Comparison of ENCODE assay signal across 14 cellular contexts in genomic region chr17:33039874-33040273, GRCh38. TPM values are rescaled to one million over a fixed set of nuclear protein-coding genes. Genes with fewer than 3 reads are reported as not detected.
A peak's percentile ranks its signal among the peaks of the same experiment; 100 is the strongest.
DNase-seq lines count a peak whose midpoint lies in the region; ATAC-seq and TF ChIP-seq lines count a peak whose summit lies in the region.
"Had no signal": no experiment of that assay in that cellular context is flagged by ENCODE, and none has a peak within 500 bp of the region (broad histone marks: within the 10 kb centered on the region; RNA-seq: fewer than 3 reads in every experiment).

No MANE protein-coding gene starts in this region.

- BruUV-seq in IMR-90 (replicated peaks; lab: Mats Ljungman, UMichigan), result no TSS peak

- H3K56ac ChIP-seq in IMR-90 (ENCODE audit: extremely low read depth, insufficient read depth, low read length), result no peak overlapping the region

- H3K9me1 ChIP-seq in IMR-90 (ENCODE audit: insufficient read depth, low read length), result no peaks in the 10 kb centered on the region; the same call in 1 of the 2 replicates

- peaks cover 2% of the 10 kb centered on the region; the same call in 1 of the 2 replicates for H3K27me3 ChIP-seq in IMR-90 (ENCODE audit: control insufficient read depth, insufficient read depth, low read length)
- no peaks in the 10 kb centered on the region for H3K27me3 ChIP-seq in vagina
- H3K27me3 ChIP-seq: BE2C, uterus had no signal

- H3K27ac ChIP-seq in IMR-90 (ENCODE audit: insufficient read depth, low read length), result no peak overlapping the region
- H3K27ac ChIP-seq in vagina, result no peak overlapping the region

- H2AK5ac ChIP-seq in IMR-90 (ENCODE audit: low read depth, low read length), result no peak overlapping the region

- H2BK20ac ChIP-seq in IMR-90 (ENCODE audit: low read depth, low read length), result no peak overlapping the region

- H2BK120ac ChIP-seq in IMR-90 (ENCODE audit: low read depth, low read length), result no peak overlapping the region

- H3K4me3 ChIP-seq in IMR-90 (ENCODE audit: insufficient read depth, low read depth, low read length), result no peak overlapping the region
- no peak overlapping the region for H3K4me3 ChIP-seq in epithelial cell of esophagus (ENCODE audit: low read length)
- H3K4me3 ChIP-seq in vagina, result no peak overlapping the region
- H3K4me3 ChIP-seq: uterus had no signal

- H2AFZ ChIP-seq in IMR-90 (replicated peaks; ENCODE audit: low read length, poor library complexity), result no peak overlapping the region

- H4K20me1 ChIP-seq in IMR-90 (ENCODE audit: insufficient read depth, low read length), result no peaks in the 10 kb centered on the region

- H3K36me3 ChIP-seq in IMR-90 (ENCODE audit: control insufficient read depth, insufficient read depth, low read length), result no peaks in the 10 kb centered on the region
- no peaks in the 10 kb centered on the region for H3K36me3 ChIP-seq in vagina
- H3K36me3 ChIP-seq: BE2C, uterus had no signal

- H3K9me3 ChIP-seq in IMR-90 (ENCODE audit: control insufficient read depth, insufficient read depth, low read length), result no peaks in the 10 kb centered on the region
- peaks cover 3% of the 10 kb centered on the region for H3K9me3 ChIP-seq in vagina
- H3K9me3 ChIP-seq: BE2C, uterus had no signal

- no peak overlapping the region for H4K91ac ChIP-seq in IMR-90 (ENCODE audit: insufficient read depth, low read depth, low read length)

- H3K4me2 ChIP-seq in IMR-90 (ENCODE audit: low read depth, low read length), result no peak overlapping the region

- no CpG with 5 or more reads among the region's 2 CpGs for WGBS in IMR-90 (ENCODE audit: extremely low coverage in 2 of 2, insufficient read length in 1 of 2), 2 experiments

- TF ChIP-seq RAD21 in IMR-90 (IDR thresholded peaks at IDR 0.05; ENCODE audit: low read length), result no peak

- no peaks in the 10 kb centered on the region for H3K4me1 ChIP-seq in IMR-90 (ENCODE audit: control insufficient read depth, insufficient read depth, low read length)
- peaks cover 16% of the 10 kb centered on the region for H3K4me1 ChIP-seq in vagina
- H3K4me1 ChIP-seq: BE2C had no signal

- H2BK5ac ChIP-seq in IMR-90 (ENCODE audit: low read depth, low read length, poor library complexity, severe bottlenecking), result no peak overlapping the region

- H3K79me1 ChIP-seq in IMR-90 (ENCODE audit: low read depth in 1 of 2, low read length in 2 of 2), result no peaks in the 10 kb centered on the region

- POLR2A ChIA-PET in IMR-90 (lab: Charles Lee; ENCODE audit: unreplicated experiment), result no interaction called here

- no peak overlapping the region for H3K18ac ChIP-seq in IMR-90 (ENCODE audit: low read depth, low read length)

- H3K9ac ChIP-seq in IMR-90 (ENCODE audit: low read depth, low read length), result no peak overlapping the region

- no peak overlapping the region for H4K8ac ChIP-seq in IMR-90 (ENCODE audit: low read depth in 2 of 2, low read length in 2 of 2)

- H4K5ac ChIP-seq in IMR-90 (ENCODE audit: low read depth, low read length), result no peak overlapping the region

- TF ChIP-seq CTCF in IMR-90 (conservative IDR thresholded peaks at IDR 0.05; ENCODE audit: low read depth, low read length) (no peak), epithelial cell of esophagus (IDR thresholded peaks at IDR 0.05; ENCODE audit: insufficient read depth, low read depth, low read length, missing control alignments) (no peak), vagina (IDR thresholded peaks at IDR 0.05) (no peak)

- in situ Hi-C loops in IMR-90 (cut with MboI; ENCODE audit: low sequenced_read_pairs), result no loop called here

- no peak overlapping the region for H3K14ac ChIP-seq in IMR-90 (replicated peaks; ENCODE audit: low read depth, low read length)

- CTCF ChIA-PET in IMR-90 (lab: Yijun Ruan, JAX), result no interaction called here

- intact Hi-C loops in IMR-90 (cut with micrococcal nuclease) (loop anchor here (2.0 kb wide), 1 partner anchor 251 kb away; no protein-coding TSS in a partner anchor), vagina (cut with DNase I) (no loop called here)

- TF ChIP-seq POLR2A in IMR-90 (IDR thresholded peaks at IDR 0.05; ENCODE audit: low read depth, low read length) (no peak), vagina (IDR thresholded peaks at IDR 0.05) (no peak)

- no peak overlapping the region for H2BK15ac ChIP-seq in IMR-90 (ENCODE audit: low read depth, low read length)

- no peak overlapping the region for H3K4ac ChIP-seq in IMR-90 (ENCODE audit: low read depth, low read length)

- dilution Hi-C loops in IMR-90 (cut with HindIII; ENCODE audit: low sequenced_read_pairs, unreplicated experiment), result no loop called here

- no peak overlapping the region for H3K23ac ChIP-seq in IMR-90 (ENCODE audit: low read depth, low read length)

- ATAC-seq in IMR-90 (ENCODE audit: low read depth), result peak; percentile 92
- ATAC-seq: HCT116 had no signal

- no peak overlapping the region for H2AK9ac ChIP-seq in IMR-90 (replicated peaks; ENCODE audit: low read depth, low read length, poor library complexity)

- DNase-seq in AG08395 (ENCODE audit: low spot score) (peak; percentile 67), IMR-90 (peak; percentile 78), epithelial cell of esophagus (ENCODE audit: low read depth) (peak; percentile 88), islet precursor cell (peak; percentile 40), OCI-M2 (lab: John Stamatoyannopoulos, UW; ENCODE audit: unreplicated experiment) (no peak), T-helper 9 cell (no peak), vagina (ENCODE audit: extremely low spot score in 2 of 2) (no peak), GDM1 (lab: John Stamatoyannopoulos, UW) (no peak)
- DNase-seq: BE2C, NCI-H1048 had no signal

TF ChIP-seq in IMR-90, 13 proteins besides CTCF, POLR2A, EP300 and RAD21:
- TF ChIP-seq CEBPB (IDR thresholded peaks at IDR 0.05; ENCODE audit: low read depth, low read length) (peak; percentile 84), USF2 (IDR thresholded peaks at IDR 0.05; ENCODE audit: low read depth, low read length) (no peak)

RNA-seq across cellular contexts. Expression of gene SPACA3, which starts 48.2 kb away (rescaled TPM):
- not detected in 2 replicates for total RNA-seq in IMR-90 (2012; rRNA removed)
- polyA plus RNA-seq in IMR-90 (2012; rRNA removed), result not detected in 2 replicates
- not detected in 2 replicates for polyA plus RNA-seq in IMR-90 (2012; cell fraction: cytosol; rRNA removed)
- polyA plus RNA-seq in IMR-90 (2012; cell fraction: nucleus; rRNA removed; ENCODE audit: low replicate concordance), result not detected in 2 replicates
- not detected for total RNA-seq in vagina
- total RNA-seq: pulmonary artery endothelial cell; T-helper 2 cell treated with Interferon-gamma antibody and Interleukin-4, amounts not matched to agents 100 ng/mL and 5 ng/mL, for 36 hours; uterus had no signal

Comparison
In these comparisons a context has a peak if more than half of its experiments do, and no peak if none do; other contexts are left out.
1. DNase-seq: peak in AG08395 (single experiment), IMR-90 (single experiment), epithelial cell of esophagus (single experiment) and islet precursor cell (single experiment); none in OCI-M2 (single experiment), T-helper 9 cell (single experiment), vagina (0 of 2) and GDM1 (single experiment).